ENCODE assay signal across 8 cellular contexts in the genomic region with DNA sequence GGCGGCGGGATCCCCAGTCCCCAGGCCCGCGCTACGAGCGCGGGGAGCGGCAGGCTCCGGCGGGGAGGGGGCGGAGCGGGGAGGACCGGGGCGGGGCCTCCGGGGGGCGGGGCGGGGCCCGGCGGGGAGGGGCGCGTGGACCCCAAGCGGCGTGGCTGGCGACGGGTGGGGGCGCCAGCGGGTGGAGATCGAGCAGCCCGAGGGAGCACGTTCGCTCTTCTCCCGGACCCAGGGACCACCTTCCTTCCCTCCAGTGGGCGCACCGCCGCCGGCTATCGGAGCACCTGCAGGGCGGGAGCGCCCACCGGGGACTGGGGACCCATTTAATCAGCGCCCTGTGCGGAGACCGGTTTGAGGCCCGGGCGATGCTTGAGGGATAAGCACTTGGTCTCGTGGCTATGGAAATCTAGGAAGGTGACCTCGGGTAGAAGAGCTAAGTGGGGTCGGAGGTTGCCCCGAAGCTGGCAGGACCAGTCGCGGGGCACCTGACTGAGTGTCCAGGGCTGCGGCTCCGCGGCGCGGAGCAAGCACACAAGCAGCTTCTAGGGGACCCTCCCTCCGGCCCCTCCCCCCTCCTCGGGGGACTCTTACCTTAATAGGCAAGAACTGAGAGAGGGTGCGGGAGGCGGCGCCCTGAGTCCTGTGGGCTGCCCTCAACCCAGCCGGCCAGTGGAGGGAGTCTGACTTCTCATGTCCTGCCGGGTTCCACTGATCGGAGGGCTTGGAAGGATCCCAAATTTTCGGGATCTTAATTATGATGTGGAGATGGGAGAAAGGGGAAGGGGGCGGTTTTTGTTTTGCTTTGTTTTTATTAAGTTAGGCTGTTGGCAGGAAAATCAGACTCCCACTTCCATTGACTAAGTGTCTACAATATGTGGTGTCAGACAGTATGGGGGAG. TPM values are rescaled to one million over a fixed set of nuclear protein-coding genes. Genes with fewer than 3 reads are reported as not detected.
DNase-seq lines count a peak whose midpoint lies in the region; ATAC-seq and TF ChIP-seq lines count a peak whose summit lies in the region.

A gene (minus strand): TSS at position 61 of the 898 bp plus-strand sequence. CDS start 71 bp downstream, outside the sequence.

- intact Hi-C loops in activated T-helper 1 cell treated with anti-CD3 and anti-CD28 coated beads, Interleukin-12 subunit alpha, Interleukin-12 subunit beta, Interleukin-2, Interleukin-4 antibody, amounts not matched to agents 30 ng/mL and 10 ng/mL and 1 ng/mL, durations not matched to agents 14 hours and 24 hours and 36 hours (cut with micrococcal nuclease): loop anchor here (2.0 to 10.0 kb wide), 2 partner anchors 27 to 915 kb away; no protein-coding TSS in a partner anchor
- intact Hi-C loops in tibial artery (cut with DNase I; ENCODE audit: low total_unique reads): loop anchor here (5.0 kb wide), 1 partner anchor 43 kb away; no protein-coding TSS in a partner anchor

- peak within 1 kb of the TSS; percentile 27 for H3K4me3 ChIP-seq in neuron (ENCODE audit: low read length)
- peak within 1 kb of the TSS; percentile 69 for H3K4me3 ChIP-seq in tibial artery

- DNase-seq in DMS 273 (lab: John Stamatoyannopoulos, UW; ENCODE audit: unreplicated experiment): peak; percentile 82
- peak; percentile 66 for DNase-seq in NCI-H510A (lab: John Stamatoyannopoulos, UW)
- DNase-seq in activated T-helper 1 cell treated with anti-CD3 and anti-CD28 coated beads, Interleukin-12 subunit alpha, Interleukin-12 subunit beta, Interleukin-2, Interleukin-4 antibody, amounts not matched to agents 30 ng/mL and 10 ng/mL and 1 ng/mL, durations not matched to agents 14 hours and 24 hours and 36 hours (ENCODE audit: low spot score): peak; percentile 21
- no peak for DNase-seq in foreskin keratinocyte
- peak; percentile 92 to 97 for DNase-seq in tibial artery

- ATAC-seq in foreskin keratinocyte (peak; percentile 60), GM18868 (IDR thresholded peaks at IDR 0.05; ENCODE audit: unreplicated experiment) (no peak), GM21717 (IDR thresholded peaks at IDR 0.05; ENCODE audit: unreplicated experiment) (no peak)

- TF ChIP-seq CTCF in foreskin keratinocyte (conservative IDR thresholded peaks at IDR 0.05): peak; percentile 7
- TF ChIP-seq CTCF in tibial artery (IDR thresholded peaks at IDR 0.05): peak; percentile 49 to 50

- H3K36me3 ChIP-seq in neuron (ENCODE audit: insufficient read depth, low read length): no peaks in the 10 kb centered on the region
- H3K36me3 ChIP-seq in tibial artery: no peaks in the 10 kb centered on the region

- H3K27me3 ChIP-seq in foreskin keratinocyte: peaks cover 10% of the 10 kb centered on the region
- peaks cover 42% of the 10 kb centered on the region for H3K27me3 ChIP-seq in neuron (ENCODE audit: insufficient read depth, low read length)
- H3K27me3 ChIP-seq in tibial artery: no peaks in the 10 kb centered on the region

- H3K27me3 Mint-ChIP-seq in activated T-helper 1 cell treated with anti-CD3 and anti-CD28 coated beads, Interleukin-12 subunit alpha, Interleukin-12 subunit beta, Interleukin-2, Interleukin-4 antibody, amounts not matched to agents 30 ng/mL and 10 ng/mL and 1 ng/mL, durations not matched to agents 14 hours and 24 hours and 36 hours (ENCODE audit: insufficient read depth): peaks cover 29% of the 10 kb centered on the region

- H3K9me3 ChIP-seq in neuron (ENCODE audit: low read length) (no peaks in the 10 kb centered on the region), tibial artery (no peaks in the 10 kb centered on the region)

- H3K27ac ChIP-seq in foreskin keratinocyte (no peak within 1 kb of the TSS), tibial artery (peak within 1 kb of the TSS; percentile 97)

- H3K4me3 Mint-ChIP-seq in activated T-helper 1 cell treated with anti-CD3 and anti-CD28 coated beads, Interleukin-12 subunit alpha, Interleukin-12 subunit beta, Interleukin-2, Interleukin-4 antibody, amounts not matched to agents 30 ng/mL and 10 ng/mL and 1 ng/mL, durations not matched to agents 14 hours and 24 hours and 36 hours: peak within 1 kb of the TSS; percentile 81

- H3K27ac Mint-ChIP-seq in activated T-helper 1 cell treated with anti-CD3 and anti-CD28 coated beads, Interleukin-12 subunit alpha, Interleukin-12 subunit beta, Interleukin-2, Interleukin-4 antibody, amounts not matched to agents 30 ng/mL and 10 ng/mL and 1 ng/mL, durations not matched to agents 14 hours and 24 hours and 36 hours: no peak within 1 kb of the TSS

- H3K4me1 Mint-ChIP-seq in activated T-helper 1 cell treated with anti-CD3 and anti-CD28 coated beads, Interleukin-12 subunit alpha, Interleukin-12 subunit beta, Interleukin-2, Interleukin-4 antibody, amounts not matched to agents 30 ng/mL and 10 ng/mL and 1 ng/mL, durations not matched to agents 14 hours and 24 hours and 36 hours (ENCODE audit: low read depth): peaks cover 23% of the 10 kb centered on the region

- peaks cover 10% of the 10 kb centered on the region for H3K9me3 Mint-ChIP-seq in activated T-helper 1 cell treated with anti-CD3 and anti-CD28 coated beads, Interleukin-12 subunit alpha, Interleukin-12 subunit beta, Interleukin-2, Interleukin-4 antibody, amounts not matched to agents 30 ng/mL and 10 ng/mL and 1 ng/mL, durations not matched to agents 14 hours and 24 hours and 36 hours

- peaks cover 3% of the 10 kb centered on the region for H3K4me1 ChIP-seq in foreskin keratinocyte
- H3K4me1 ChIP-seq in neuron (ENCODE audit: insufficient read depth, low read length): no peaks in the 10 kb centered on the region
- peaks cover 0 to 53% (median 19%) of the 10 kb centered on the region in 4 donors for H3K4me1 ChIP-seq in tibial artery

- H3K36me3 Mint-ChIP-seq in activated T-helper 1 cell treated with anti-CD3 and anti-CD28 coated beads, Interleukin-12 subunit alpha, Interleukin-12 subunit beta, Interleukin-2, Interleukin-4 antibody, amounts not matched to agents 30 ng/mL and 10 ng/mL and 1 ng/mL, durations not matched to agents 14 hours and 24 hours and 36 hours (ENCODE audit: low read depth): peaks cover 4% of the 10 kb centered on the region

- peak within 1 kb of the TSS; percentile 19 for H2AFZ ChIP-seq in neuron (ENCODE audit: low read depth, low read length)

RNA-seq across cellular contexts. Expression of the gene that starts here (rescaled TPM):
- total RNA-seq in activated T-helper 1 cell treated with anti-CD3 and anti-CD28 coated beads, Interleukin-12 subunit alpha, Interleukin-12 subunit beta, Interleukin-2, Interleukin-4 antibody, amounts not matched to agents 30 ng/mL and 10 ng/mL and 1 ng/mL, durations not matched to agents 14 hours and 24 hours and 36 hours: 0.34 and 0.44 TPM in 2 replicates
- 0.32 and 0.48 TPM in 2 replicates for total RNA-seq in foreskin keratinocyte
- polyA plus RNA-seq in foreskin keratinocyte: 0.17 and 0.30 TPM in 2 replicates

Comparison
In these comparisons a context has a peak if more than half of its experiments do, and no peak if none do; other contexts are left out.
1. Peak in DNase-seq in activated T-helper 1 cell treated with anti-CD3 and anti-CD28 coated beads, Interleukin-12 subunit alpha, Interleukin-12 subunit beta, Interleukin-2, Interleukin-4 antibody, amounts not matched to agents 30 ng/mL and 10 ng/mL and 1 ng/mL, durations not matched to agents 14 hours and 24 hours and 36 hours; RNA of the gene not detected or under 1 TPM.
2. Peak in ATAC-seq in foreskin keratinocyte; RNA of the gene not detected or under 1 TPM.
3. DNase-seq: peak in DMS 273 (single experiment), NCI-H510A (single experiment) and tibial artery (2 of 2); none in foreskin keratinocyte (0 of 2).